10 cellular contexts compared by ENCODE assay signal in genomic region chr3:14548321-14548729, GRCh38. TPM values are rescaled to one million over a fixed set of nuclear protein-coding genes. Genes with fewer than 3 reads are reported as not detected.
DNase-seq lines count a peak whose midpoint lies in the region; ATAC-seq, FAIRE-seq and TF ChIP-seq lines count a peak whose summit lies in the region.
"Had no signal": no experiment of that assay in that cellular context is flagged by ENCODE, and none has a peak within 500 bp of the region (broad histone marks: within the 10 kb centered on the region; RNA-seq: fewer than 3 reads in every experiment).

No MANE protein-coding gene starts in this region.

- TF ChIP-seq CTCF in CD4-positive, alpha-beta T cell (IDR thresholded peaks at IDR 0.05): peak; percentile 56
- peak; percentile 64 for TF ChIP-seq CTCF in glutamatergic neuron (IDR thresholded peaks at IDR 0.05; ENCODE audit: partially characterized antibody, unreplicated experiment)
- TF ChIP-seq CTCF in prostate gland (IDR thresholded peaks at IDR 0.05): peak in 3 of 4 experiments; percentile 52 to 71 (median 69)

- no peak overlapping the region for H3K27ac ChIP-seq in CD4-positive, alpha-beta T cell (ENCODE audit: low read depth, low read length)
- no peak overlapping the region for H3K27ac ChIP-seq in prostate gland
- H3K27ac ChIP-seq: skin epidermis had no signal

- H3K27me3 ChIP-seq in CD4-positive, alpha-beta T cell (ENCODE audit: control insufficient read depth, insufficient read depth, low read length): peaks cover 6% of the 10 kb centered on the region
- peaks cover 22% of the 10 kb centered on the region for H3K27me3 ChIP-seq in NT2/D1 (ENCODE audit: insufficient read depth, insufficient read length)
- H3K27me3 ChIP-seq in prostate gland (replicated peaks; ENCODE audit: insufficient read depth): no peaks in the 10 kb centered on the region

- no peak overlapping the region for H3K4me3 Mint-ChIP-seq in CD4-positive, alpha-beta T cell
- H3K4me3 Mint-ChIP-seq in glutamatergic neuron (ENCODE audit: unreplicated experiment): no peak overlapping the region

- no peaks in the 10 kb centered on the region for H3K36me3 Mint-ChIP-seq in CD4-positive, alpha-beta T cell (ENCODE audit: low read depth)
- no peaks in the 10 kb centered on the region for H3K36me3 Mint-ChIP-seq in glutamatergic neuron (ENCODE audit: unreplicated experiment)
- H3K36me3 Mint-ChIP-seq: IgD-negative memory B cell had no signal

- H3K9me3 ChIP-seq in CD4-positive, alpha-beta T cell (ENCODE audit: control insufficient read depth, low read length): no peaks in the 10 kb centered on the region
- H3K9me3 ChIP-seq in NT2/D1 (ENCODE audit: insufficient read depth, low read length) (no peaks in the 10 kb centered on the region), prostate gland (no peaks in the 10 kb centered on the region)

- no peaks in the 10 kb centered on the region for H3K4me1 Mint-ChIP-seq in CD4-positive, alpha-beta T cell (ENCODE audit: low read depth)
- peaks cover 8% of the 10 kb centered on the region for H3K4me1 Mint-ChIP-seq in glutamatergic neuron (ENCODE audit: low read depth, unreplicated experiment)

- H3K9me3 Mint-ChIP-seq in CD4-positive, alpha-beta T cell: no peaks in the 10 kb centered on the region
- peaks cover 5% of the 10 kb centered on the region for H3K9me3 Mint-ChIP-seq in glutamatergic neuron (ENCODE audit: unreplicated experiment)
- H3K9me3 Mint-ChIP-seq: IgD-negative memory B cell had no signal

- no peak for FAIRE-seq in H54 (lab: Jason Lieb, UNC)

- peak; percentile 41 for ATAC-seq in CD4-positive, alpha-beta T cell (ENCODE audit: poor library complexity)
- ATAC-seq in GM18519 (IDR thresholded peaks at IDR 0.05; ENCODE audit: low FRiP score, unreplicated experiment): no peak

- H3K27me3 Mint-ChIP-seq in CD4-positive, alpha-beta T cell: peaks cover 54% of the 10 kb centered on the region
- H3K27me3 Mint-ChIP-seq in glutamatergic neuron (ENCODE audit: unreplicated experiment): peaks cover 5% of the 10 kb centered on the region

- POLR2A ChIA-PET in CD4-positive, alpha-beta T cell (lab: Charles Lee): no interaction called here

- no peak overlapping the region for H3K27ac Mint-ChIP-seq in CD4-positive, alpha-beta T cell
- H3K27ac Mint-ChIP-seq in glutamatergic neuron (ENCODE audit: unreplicated experiment): no peak overlapping the region
- H3K27ac Mint-ChIP-seq: IgD-negative memory B cell had no signal

- WGBS in prostate gland: 16% methylated on average over 12 of the region's 12 CpGs

- CTCF ChIA-PET in CD4-positive, alpha-beta T cell (lab: Charles Lee): interaction anchor here (1.0 kb wide), 1 partner anchor 652 kb away, joined by 3 read pairs; no protein-coding TSS in a partner anchor

- peak in 5 of 10 experiments; percentile 6 to 41 (median 19) for DNase-seq in CD4-positive, alpha-beta T cell
- DNase-seq in H54 (ENCODE audit: insufficient read length, low spot score): peak; percentile 45
- DNase-seq in NT2/D1 (ENCODE audit: low read depth, low spot score): peak; percentile 54
- DNase-seq in activated T-helper 9 cell treated with anti-CD3 and anti-CD28 coated beads, Interleukin-2, amount 50 U/mL, for 16 hours (ENCODE audit: low read depth): peak; percentile 6
- peak; percentile 78 for DNase-seq in glutamatergic neuron
- peak; percentile 56 for DNase-seq in prostate gland (ENCODE audit: low spot score)
- DNase-seq in posterior vena cava (ENCODE audit: low spot score): no peak

- no peak overlapping the region for H3K4me3 ChIP-seq in NT2/D1 (ENCODE audit: insufficient read length, low read depth)
- no peak overlapping the region for H3K4me3 ChIP-seq in prostate gland
- H3K4me3 ChIP-seq: skin epidermis had no signal

- peaks cover 20% of the 10 kb centered on the region for H3K4me1 ChIP-seq in NT2/D1 (ENCODE audit: insufficient read depth, insufficient read length)
- H3K4me1 ChIP-seq in prostate gland (replicated peaks): no peaks in the 10 kb centered on the region

- peak overlapping the region; percentile 27 for H3K9ac ChIP-seq in NT2/D1 (ENCODE audit: insufficient read length, low read depth)

- H3K36me3 ChIP-seq in NT2/D1 (ENCODE audit: insufficient read depth, insufficient read length, low read length) (no peaks in the 10 kb centered on the region), prostate gland (no peaks in the 10 kb centered on the region)

- intact Hi-C loops in CD4-positive, alpha-beta T cell (cut with DNase I, micrococcal nuclease): loop anchor here (1.0 to 2.0 kb wide), 2 partner anchors 287 to 652 kb away; no protein-coding TSS in a partner anchor
- intact Hi-C loops in prostate gland (cut with DNase I) (no loop called here), posterior vena cava (cut with DNase I) (loop anchor here in 1 of 2 donors (5.0 kb wide), 1 partner anchor 41 kb away; no protein-coding TSS in a partner anchor)

- TF ChIP-seq POLR2A in H54 (IDR thresholded peaks at IDR 0.05; ENCODE audit: low read depth, low read length) (no peak), prostate gland (IDR thresholded peaks at IDR 0.05) (no peak)

RNA-seq across cellular contexts. Expression of gene GRIP2, which starts 8.2 kb away (rescaled TPM):
- not detected for total RNA-seq in CD4-positive, alpha-beta T cell
- total RNA-seq in glutamatergic neuron (ENCODE audit: unreplicated experiment) (0.34 TPM), prostate gland (under 1 TPM; 0.27 to 0.62 TPM), posterior vena cava (1 to 10 TPM; 3.7 to 3.9 TPM)
